10 cellular contexts compared by ENCODE assay signal in the genomic region with DNA sequence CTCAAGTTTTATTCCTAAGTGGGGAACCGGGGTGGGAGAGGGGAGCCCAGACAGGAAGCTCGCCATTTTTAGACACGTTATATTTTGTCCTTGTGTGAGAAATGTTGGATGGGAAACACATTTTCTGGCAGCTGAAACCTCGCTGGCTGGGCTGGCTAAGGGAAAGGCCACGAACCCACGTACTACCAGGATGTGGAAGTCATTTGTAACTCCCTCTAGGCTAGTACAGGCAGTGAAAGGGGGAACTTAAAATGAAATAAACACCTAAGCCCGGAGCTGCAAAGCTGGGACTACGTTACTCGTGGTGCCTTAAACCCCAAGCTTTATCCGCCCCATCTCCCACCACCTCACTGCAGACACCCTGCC. TPM values are rescaled to one million over a fixed set of nuclear protein-coding genes. Genes with fewer than 3 reads are reported as not detected.
DNase-seq lines count a peak whose midpoint lies in the region; ATAC-seq and TF ChIP-seq lines count a peak whose summit lies in the region.
"Had no signal": no experiment of that assay in that cellular context is flagged by ENCODE, and none has a peak within 500 bp of the region (broad histone marks: within the 10 kb centered on the region; RNA-seq: fewer than 3 reads in every experiment).

No MANE protein-coding gene starts in this region.

- intact Hi-C loops in activated CD4-positive, alpha-beta memory T cell treated with anti-CD3 and anti-CD28 coated beads for 36 hours (cut with micrococcal nuclease): loop anchor here (5.0 kb wide), 2 partner anchors 82 to 258 kb away; a partner anchor contains a TSS

- TF ChIP-seq CTCF in Peyer's patch (IDR thresholded peaks at IDR 0.05) (no peak), fibroblast of villous mesenchyme (IDR thresholded peaks at IDR 0.05; ENCODE audit: insufficient read depth, low read depth, low read length) (no peak), neutrophil (IDR thresholded peaks at IDR 0.05) (no peak)

- H3K27ac ChIP-seq in Peyer's patch (no peak overlapping the region), neutrophil (no peak overlapping the region)

- peaks cover 72% of the 10 kb centered on the region for H3K27me3 Mint-ChIP-seq in activated CD4-positive, alpha-beta memory T cell treated with anti-CD3 and anti-CD28 coated beads for 36 hours

- H3K36me3 ChIP-seq in Peyer's patch: no peaks in the 10 kb centered on the region
- H3K36me3 ChIP-seq in neutrophil: no peaks in the 10 kb centered on the region

- POLR2A ChIA-PET in activated CD4-positive, alpha-beta memory T cell treated with anti-CD3 and anti-CD28 coated beads for 36 hours (lab: Charles Lee): no interaction called here

- peaks cover 2% of the 10 kb centered on the region for H3K36me3 Mint-ChIP-seq in activated CD4-positive, alpha-beta memory T cell treated with anti-CD3 and anti-CD28 coated beads for 36 hours

- H3K4me1 ChIP-seq in Peyer's patch (peaks cover 0 to 12% (median 0%) of the 10 kb centered on the region in 4 donors), neutrophil (ENCODE audit: control insufficient read depth in 1 of 2, insufficient read depth in 1 of 2, low read depth in 1 of 2, low read length in 1 of 2) (peaks cover 6 to 11% of the 10 kb centered on the region in 2 experiments)

- no peaks in the 10 kb centered on the region for H3K9me3 ChIP-seq in Peyer's patch
- H3K9me3 ChIP-seq in neutrophil: no peaks in the 10 kb centered on the region

- peaks cover 0 to 4% of the 10 kb centered on the region in 2 donors for H3K27me3 ChIP-seq in Peyer's patch
- peaks cover 88% of the 10 kb centered on the region for H3K27me3 ChIP-seq in neutrophil

- DNase-seq in CD1c-positive myeloid dendritic cell (ENCODE audit: extremely low spot score) (peak; percentile 16), Peyer's patch (no peak), fibroblast of villous mesenchyme (ENCODE audit: low read depth) (no peak), LoVo (ENCODE audit: low spot score) (no peak)
- DNase-seq in activated CD4-positive, alpha-beta memory T cell treated with anti-CD3 and anti-CD28 coated beads for 36 hours: no peak

- H3K4me3 ChIP-seq in Peyer's patch (peak overlapping the region; percentile 21 to 58 (median 38)), fibroblast of villous mesenchyme (ENCODE audit: low read depth, low read length) (peak overlapping the region; percentile 48), neutrophil (ENCODE audit: low read depth in 1 of 2, low read length in 1 of 2) (peak overlapping the region; percentile 23 to 49)

- H3K4me1 Mint-ChIP-seq in activated CD4-positive, alpha-beta memory T cell treated with anti-CD3 and anti-CD28 coated beads for 36 hours (ENCODE audit: low read depth): peaks cover 16% of the 10 kb centered on the region

- H3K4me3 Mint-ChIP-seq in activated CD4-positive, alpha-beta memory T cell treated with anti-CD3 and anti-CD28 coated beads for 36 hours: no peak overlapping the region

- no peak for TF ChIP-seq POLR2A in Peyer's patch (IDR thresholded peaks at IDR 0.05)

- CTCF ChIA-PET in activated CD4-positive, alpha-beta memory T cell treated with anti-CD3 and anti-CD28 coated beads for 36 hours (lab: Charles Lee): interaction anchor here (0.6 to 3.3 kb wide), 22 partner anchors 7 to 606 kb away, joined by 3 to 45 read pairs (median 6); a partner anchor contains a TSS

- H3K9me3 Mint-ChIP-seq in activated CD4-positive, alpha-beta memory T cell treated with anti-CD3 and anti-CD28 coated beads for 36 hours: no peaks in the 10 kb centered on the region

- H3K27ac Mint-ChIP-seq in activated CD4-positive, alpha-beta memory T cell treated with anti-CD3 and anti-CD28 coated beads for 36 hours: no peak overlapping the region
- H3K27ac Mint-ChIP-seq: activated T-helper 2 cell treated with anti-CD3 and anti-CD28 coated beads, Interferon-gamma antibody, Interleukin-2, Interleukin-4, amounts not matched to agents 10 μg/mL and 5 μg/mL and 100 μg/mL, durations not matched to agents 14 hours and 24 hours and 36 hours had no signal

- no peak for ATAC-seq in HG03378 (IDR thresholded peaks at IDR 0.05; ENCODE audit: unreplicated experiment)
- ATAC-seq in GM21528 (IDR thresholded peaks at IDR 0.05; ENCODE audit: low FRiP score, unreplicated experiment): no peak

RNA-seq across cellular contexts. Expression of a gene that starts 42.5 kb away (rescaled TPM):
- total RNA-seq in Peyer's patch (not detected), fibroblast of villous mesenchyme (not detected in 2 replicates)
- total RNA-seq in activated CD4-positive, alpha-beta memory T cell treated with anti-CD3 and anti-CD28 coated beads for 36 hours: not detected
- total RNA-seq: activated T-helper 2 cell treated with anti-CD3 and anti-CD28 coated beads, Interferon-gamma antibody, Interleukin-2, Interleukin-4, amounts not matched to agents 10 μg/mL and 5 μg/mL and 100 μg/mL, durations not matched to agents 14 hours and 24 hours and 36 hours; occipital lobe had no signal
